ENCODE assay signal across 3 cellular contexts in genomic region chr2:8399731-8400130, GRCh38.
"Had no signal": no experiment of that assay in that cellular context is flagged by ENCODE, and none has a peak within 500 bp of the region (broad histone marks: within the 10 kb centered on the region; RNA-seq: fewer than 3 reads in every experiment).

No MANE protein-coding gene starts in this region.

- ATAC-seq: GM12878 had no signal

- DNase-seq: GDM1, GF-D8 had no signal
